1 cellular context compared by ENCODE assay signal in the genomic region with DNA sequence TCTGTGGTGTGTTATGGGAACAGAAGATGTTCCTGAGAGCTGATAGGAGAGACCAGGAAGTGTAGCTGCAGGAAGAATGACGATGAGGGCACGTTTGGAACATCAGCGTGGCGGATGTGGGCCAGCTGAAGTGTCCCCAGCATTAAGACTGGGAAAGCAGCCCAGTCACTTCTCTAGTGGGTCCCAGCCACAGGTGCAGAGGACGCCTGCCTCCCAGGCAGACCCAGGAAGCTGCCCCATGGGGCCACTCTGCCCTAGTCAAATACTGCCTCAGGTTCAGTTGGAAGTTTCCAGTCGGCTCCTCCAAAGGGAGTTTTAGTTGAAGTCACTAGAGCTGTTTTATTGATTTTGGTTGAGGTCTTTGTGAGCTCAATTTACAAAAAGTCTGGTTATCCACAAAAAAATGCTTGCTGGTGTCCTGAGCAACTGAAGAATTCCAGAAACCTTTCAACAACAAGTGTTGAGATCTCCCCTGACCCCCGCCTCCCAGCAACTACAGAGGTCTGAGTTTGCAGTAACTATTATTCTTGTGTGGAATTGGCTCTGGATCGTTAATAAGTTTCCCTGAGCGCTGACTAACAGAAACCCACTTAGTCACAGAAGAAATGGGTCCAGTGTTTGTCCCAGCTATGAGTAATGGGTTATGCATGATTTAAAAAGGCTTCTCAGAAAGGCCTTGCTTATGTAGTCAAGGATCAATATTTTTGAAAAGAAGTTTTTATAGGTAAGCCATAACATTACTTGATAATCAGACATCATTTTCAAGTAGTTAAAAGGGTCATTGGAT.
TF ChIP-seq lines count a peak whose summit lies in the region.

No MANE protein-coding gene starts in this region.

TF ChIP-seq in HepG2, 621 proteins besides CTCF, POLR2A, EP300 and RAD21 (continued from another document and continues in another):
- TF ChIP-seq, protein P1, sequence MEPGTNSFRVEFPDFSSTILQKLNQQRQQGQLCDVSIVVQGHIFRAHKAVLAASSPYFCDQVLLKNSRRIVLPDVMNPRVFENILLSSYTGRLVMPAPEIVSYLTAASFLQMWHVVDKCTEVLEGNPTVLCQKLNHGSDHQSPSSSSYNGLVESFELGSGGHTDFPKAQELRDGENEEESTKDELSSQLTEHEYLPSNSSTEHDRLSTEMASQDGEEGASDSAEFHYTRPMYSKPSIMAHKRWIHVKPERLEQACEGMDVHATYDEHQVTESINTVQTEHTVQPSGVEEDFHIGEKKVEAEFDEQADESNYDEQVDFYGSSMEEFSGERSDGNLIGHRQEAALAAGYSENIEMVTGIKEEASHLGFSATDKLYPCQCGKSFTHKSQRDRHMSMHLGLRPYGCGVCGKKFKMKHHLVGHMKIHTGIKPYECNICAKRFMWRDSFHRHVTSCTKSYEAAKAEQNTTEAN (CRISPR knock-in tag; conservative IDR thresholded peaks at IDR 0.05): no peak
- TF ChIP-seq ZMYM4 (CRISPR knock-in tag; IDR thresholded peaks at IDR 0.05) (peak; percentile 42; the same call in 1 of the 2 replicates), ATM (IDR thresholded peaks at IDR 0.05; ENCODE audit: borderline replicate concordance) (no peak), SMARCC2 (IDR thresholded peaks at IDR 0.05) (no peak), ZNF3 (CRISPR knock-in tag; IDR thresholded peaks at IDR 0.05) (no peak), ZNF776 (CRISPR knock-in tag; IDR thresholded peaks at IDR 0.05) (no peak), ZNF34 (CRISPR knock-in tag; IDR thresholded peaks at IDR 0.05; ENCODE audit: borderline replicate concordance) (no peak), GFI1 (CRISPR knock-in tag; IDR thresholded peaks at IDR 0.05; ENCODE audit: borderline replicate concordance) (peak; percentile 35; the same call in 1 of the 2 replicates), TEAD2 (CRISPR knock-in tag; IDR thresholded peaks at IDR 0.05) (no peak), KLF15 (CRISPR knock-in tag; IDR thresholded peaks at IDR 0.05; ENCODE audit: borderline replicate concordance) (no peak), KAT8 (CRISPR knock-in tag; IDR thresholded peaks at IDR 0.05) (peak; percentile 65), MED1 (CRISPR knock-in tag; IDR thresholded peaks at IDR 0.05) (peak; percentile 82; the same call in 1 of the 2 replicates), HDAC1 (CRISPR knock-in tag; IDR thresholded peaks at IDR 0.05) (peak; percentile 82), EEA1 (CRISPR knock-in tag; IDR thresholded peaks at IDR 0.05; ENCODE audit: borderline replicate concordance) (no peak), THYN1 (CRISPR knock-in tag; IDR thresholded peaks at IDR 0.05; ENCODE audit: borderline replicate concordance, low read depth) (0 out of 2 replicates have a peak, but pooled peaks have one; percentile 59), AKAP8 (CRISPR knock-in tag; IDR thresholded peaks at IDR 0.05) (no peak), CCDC6 (CRISPR knock-in tag; IDR thresholded peaks at IDR 0.05) (no peak), ATAD3A (CRISPR knock-in tag; IDR thresholded peaks at IDR 0.05) (no peak), ZNF670 (CRISPR knock-in tag; IDR thresholded peaks at IDR 0.05; ENCODE audit: borderline replicate concordance) (no peak), SMAD9 (CRISPR knock-in tag; IDR thresholded peaks at IDR 0.05) (no peak), ZNF839 (CRISPR knock-in tag; IDR thresholded peaks at IDR 0.05; ENCODE audit: borderline replicate concordance) (no peak)
- TF ChIP-seq, protein P2, sequence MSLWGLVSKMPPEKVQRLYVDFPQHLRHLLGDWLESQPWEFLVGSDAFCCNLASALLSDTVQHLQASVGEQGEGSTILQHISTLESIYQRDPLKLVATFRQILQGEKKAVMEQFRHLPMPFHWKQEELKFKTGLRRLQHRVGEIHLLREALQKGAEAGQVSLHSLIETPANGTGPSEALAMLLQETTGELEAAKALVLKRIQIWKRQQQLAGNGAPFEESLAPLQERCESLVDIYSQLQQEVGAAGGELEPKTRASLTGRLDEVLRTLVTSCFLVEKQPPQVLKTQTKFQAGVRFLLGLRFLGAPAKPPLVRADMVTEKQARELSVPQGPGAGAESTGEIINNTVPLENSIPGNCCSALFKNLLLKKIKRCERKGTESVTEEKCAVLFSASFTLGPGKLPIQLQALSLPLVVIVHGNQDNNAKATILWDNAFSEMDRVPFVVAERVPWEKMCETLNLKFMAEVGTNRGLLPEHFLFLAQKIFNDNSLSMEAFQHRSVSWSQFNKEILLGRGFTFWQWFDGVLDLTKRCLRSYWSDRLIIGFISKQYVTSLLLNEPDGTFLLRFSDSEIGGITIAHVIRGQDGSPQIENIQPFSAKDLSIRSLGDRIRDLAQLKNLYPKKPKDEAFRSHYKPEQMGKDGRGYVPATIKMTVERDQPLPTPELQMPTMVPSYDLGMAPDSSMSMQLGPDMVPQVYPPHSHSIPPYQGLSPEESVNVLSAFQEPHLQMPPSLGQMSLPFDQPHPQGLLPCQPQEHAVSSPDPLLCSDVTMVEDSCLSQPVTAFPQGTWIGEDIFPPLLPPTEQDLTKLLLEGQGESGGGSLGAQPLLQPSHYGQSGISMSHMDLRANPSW (CRISPR knock-in tag; IDR thresholded peaks at IDR 0.05; ENCODE audit: borderline replicate concordance): 0 out of 2 replicates have a peak, but pooled peaks have one; percentile 75
- TF ChIP-seq, protein P3, sequence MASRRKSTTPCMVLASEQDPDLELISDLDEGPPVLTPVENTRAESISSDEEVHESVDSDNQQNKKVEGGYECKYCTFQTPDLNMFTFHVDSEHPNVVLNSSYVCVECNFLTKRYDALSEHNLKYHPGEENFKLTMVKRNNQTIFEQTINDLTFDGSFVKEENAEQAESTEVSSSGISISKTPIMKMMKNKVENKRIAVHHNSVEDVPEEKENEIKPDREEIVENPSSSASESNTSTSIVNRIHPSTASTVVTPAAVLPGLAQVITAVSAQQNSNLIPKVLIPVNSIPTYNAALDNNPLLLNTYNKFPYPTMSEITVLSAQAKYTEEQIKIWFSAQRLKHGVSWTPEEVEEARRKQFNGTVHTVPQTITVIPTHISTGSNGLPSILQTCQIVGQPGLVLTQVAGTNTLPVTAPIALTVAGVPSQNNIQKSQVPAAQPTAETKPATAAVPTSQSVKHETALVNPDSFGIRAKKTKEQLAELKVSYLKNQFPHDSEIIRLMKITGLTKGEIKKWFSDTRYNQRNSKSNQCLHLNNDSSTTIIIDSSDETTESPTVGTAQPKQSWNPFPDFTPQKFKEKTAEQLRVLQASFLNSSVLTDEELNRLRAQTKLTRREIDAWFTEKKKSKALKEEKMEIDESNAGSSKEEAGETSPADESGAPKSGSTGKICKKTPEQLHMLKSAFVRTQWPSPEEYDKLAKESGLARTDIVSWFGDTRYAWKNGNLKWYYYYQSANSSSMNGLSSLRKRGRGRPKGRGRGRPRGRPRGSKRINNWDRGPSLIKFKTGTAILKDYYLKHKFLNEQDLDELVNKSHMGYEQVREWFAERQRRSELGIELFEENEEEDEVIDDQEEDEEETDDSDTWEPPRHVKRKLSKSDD (CRISPR knock-in tag; IDR thresholded peaks at IDR 0.05; ENCODE audit: low read depth): no peak
- TF ChIP-seq, protein P4, sequence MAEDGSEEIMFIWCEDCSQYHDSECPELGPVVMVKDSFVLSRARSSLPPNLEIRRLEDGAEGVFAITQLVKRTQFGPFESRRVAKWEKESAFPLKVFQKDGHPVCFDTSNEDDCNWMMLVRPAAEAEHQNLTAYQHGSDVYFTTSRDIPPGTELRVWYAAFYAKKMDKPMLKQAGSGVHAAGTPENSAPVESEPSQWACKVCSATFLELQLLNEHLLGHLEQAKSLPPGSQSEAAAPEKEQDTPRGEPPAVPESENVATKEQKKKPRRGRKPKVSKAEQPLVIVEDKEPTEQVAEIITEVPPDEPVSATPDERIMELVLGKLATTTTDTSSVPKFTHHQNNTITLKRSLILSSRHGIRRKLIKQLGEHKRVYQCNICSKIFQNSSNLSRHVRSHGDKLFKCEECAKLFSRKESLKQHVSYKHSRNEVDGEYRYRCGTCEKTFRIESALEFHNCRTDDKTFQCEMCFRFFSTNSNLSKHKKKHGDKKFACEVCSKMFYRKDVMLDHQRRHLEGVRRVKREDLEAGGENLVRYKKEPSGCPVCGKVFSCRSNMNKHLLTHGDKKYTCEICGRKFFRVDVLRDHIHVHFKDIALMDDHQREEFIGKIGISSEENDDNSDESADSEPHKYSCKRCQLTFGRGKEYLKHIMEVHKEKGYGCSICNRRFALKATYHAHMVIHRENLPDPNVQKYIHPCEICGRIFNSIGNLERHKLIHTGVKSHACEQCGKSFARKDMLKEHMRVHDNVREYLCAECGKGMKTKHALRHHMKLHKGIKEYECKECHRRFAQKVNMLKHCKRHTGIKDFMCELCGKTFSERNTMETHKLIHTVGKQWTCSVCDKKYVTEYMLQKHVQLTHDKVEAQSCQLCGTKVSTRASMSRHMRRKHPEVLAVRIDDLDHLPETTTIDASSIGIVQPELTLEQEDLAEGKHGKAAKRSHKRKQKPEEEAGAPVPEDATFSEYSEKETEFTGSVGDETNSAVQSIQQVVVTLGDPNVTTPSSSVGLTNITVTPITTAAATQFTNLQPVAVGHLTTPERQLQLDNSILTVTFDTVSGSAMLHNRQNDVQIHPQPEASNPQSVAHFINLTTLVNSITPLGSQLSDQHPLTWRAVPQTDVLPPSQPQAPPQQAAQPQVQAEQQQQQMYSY (CRISPR knock-in tag; IDR thresholded peaks at IDR 0.05): no peak
- TF ChIP-seq, protein P5, sequence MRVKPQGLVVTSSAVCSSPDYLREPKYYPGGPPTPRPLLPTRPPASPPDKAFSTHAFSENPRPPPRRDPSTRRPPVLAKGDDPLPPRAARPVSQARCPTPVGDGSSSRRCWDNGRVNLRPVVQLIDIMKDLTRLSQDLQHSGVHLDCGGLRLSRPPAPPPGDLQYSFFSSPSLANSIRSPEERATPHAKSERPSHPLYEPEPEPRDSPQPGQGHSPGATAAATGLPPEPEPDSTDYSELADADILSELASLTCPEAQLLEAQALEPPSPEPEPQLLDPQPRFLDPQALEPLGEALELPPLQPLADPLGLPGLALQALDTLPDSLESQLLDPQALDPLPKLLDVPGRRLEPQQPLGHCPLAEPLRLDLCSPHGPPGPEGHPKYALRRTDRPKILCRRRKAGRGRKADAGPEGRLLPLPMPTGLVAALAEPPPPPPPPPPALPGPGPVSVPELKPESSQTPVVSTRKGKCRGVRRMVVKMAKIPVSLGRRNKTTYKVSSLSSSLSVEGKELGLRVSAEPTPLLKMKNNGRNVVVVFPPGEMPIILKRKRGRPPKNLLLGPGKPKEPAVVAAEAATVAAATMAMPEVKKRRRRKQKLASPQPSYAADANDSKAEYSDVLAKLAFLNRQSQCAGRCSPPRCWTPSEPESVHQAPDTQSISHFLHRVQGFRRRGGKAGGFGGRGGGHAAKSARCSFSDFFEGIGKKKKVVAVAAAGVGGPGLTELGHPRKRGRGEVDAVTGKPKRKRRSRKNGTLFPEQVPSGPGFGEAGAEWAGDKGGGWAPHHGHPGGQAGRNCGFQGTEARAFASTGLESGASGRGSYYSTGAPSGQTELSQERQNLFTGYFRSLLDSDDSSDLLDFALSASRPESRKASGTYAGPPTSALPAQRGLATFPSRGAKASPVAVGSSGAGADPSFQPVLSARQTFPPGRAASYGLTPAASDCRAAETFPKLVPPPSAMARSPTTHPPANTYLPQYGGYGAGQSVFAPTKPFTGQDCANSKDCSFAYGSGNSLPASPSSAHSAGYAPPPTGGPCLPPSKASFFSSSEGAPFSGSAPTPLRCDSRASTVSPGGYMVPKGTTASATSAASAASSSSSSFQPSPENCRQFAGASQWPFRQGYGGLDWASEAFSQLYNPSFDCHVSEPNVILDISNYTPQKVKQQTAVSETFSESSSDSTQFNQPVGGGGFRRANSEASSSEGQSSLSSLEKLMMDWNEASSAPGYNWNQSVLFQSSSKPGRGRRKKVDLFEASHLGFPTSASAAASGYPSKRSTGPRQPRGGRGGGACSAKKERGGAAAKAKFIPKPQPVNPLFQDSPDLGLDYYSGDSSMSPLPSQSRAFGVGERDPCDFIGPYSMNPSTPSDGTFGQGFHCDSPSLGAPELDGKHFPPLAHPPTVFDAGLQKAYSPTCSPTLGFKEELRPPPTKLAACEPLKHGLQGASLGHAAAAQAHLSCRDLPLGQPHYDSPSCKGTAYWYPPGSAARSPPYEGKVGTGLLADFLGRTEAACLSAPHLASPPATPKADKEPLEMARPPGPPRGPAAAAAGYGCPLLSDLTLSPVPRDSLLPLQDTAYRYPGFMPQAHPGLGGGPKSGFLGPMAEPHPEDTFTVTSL (CRISPR knock-in tag; IDR thresholded peaks at IDR 0.05; ENCODE audit: borderline replicate concordance): peak; percentile 74; the same call in 1 of the 2 replicates
- TF ChIP-seq, protein P6, sequence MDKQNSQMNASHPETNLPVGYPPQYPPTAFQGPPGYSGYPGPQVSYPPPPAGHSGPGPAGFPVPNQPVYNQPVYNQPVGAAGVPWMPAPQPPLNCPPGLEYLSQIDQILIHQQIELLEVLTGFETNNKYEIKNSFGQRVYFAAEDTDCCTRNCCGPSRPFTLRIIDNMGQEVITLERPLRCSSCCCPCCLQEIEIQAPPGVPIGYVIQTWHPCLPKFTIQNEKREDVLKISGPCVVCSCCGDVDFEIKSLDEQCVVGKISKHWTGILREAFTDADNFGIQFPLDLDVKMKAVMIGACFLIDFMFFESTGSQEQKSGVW (CRISPR knock-in tag; IDR thresholded peaks at IDR 0.05; ENCODE audit: borderline replicate concordance): no peak
- TF ChIP-seq, protein P7, sequence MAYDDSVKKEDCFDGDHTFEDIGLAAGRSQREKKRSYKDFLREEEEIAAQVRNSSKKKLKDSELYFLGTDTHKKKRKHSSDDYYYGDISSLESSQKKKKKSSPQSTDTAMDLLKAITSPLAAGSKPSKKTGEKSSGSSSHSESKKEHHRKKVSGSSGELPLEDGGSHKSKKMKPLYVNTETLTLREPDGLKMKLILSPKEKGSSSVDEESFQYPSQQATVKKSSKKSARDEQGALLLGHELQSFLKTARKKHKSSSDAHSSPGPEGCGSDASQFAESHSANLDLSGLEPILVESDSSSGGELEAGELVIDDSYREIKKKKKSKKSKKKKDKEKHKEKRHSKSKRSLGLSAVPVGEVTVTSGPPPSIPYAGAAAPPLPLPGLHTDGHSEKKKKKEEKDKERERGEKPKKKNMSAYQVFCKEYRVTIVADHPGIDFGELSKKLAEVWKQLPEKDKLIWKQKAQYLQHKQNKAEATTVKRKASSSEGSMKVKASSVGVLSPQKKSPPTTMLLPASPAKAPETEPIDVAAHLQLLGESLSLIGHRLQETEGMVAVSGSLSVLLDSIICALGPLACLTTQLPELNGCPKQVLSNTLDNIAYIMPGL (CRISPR knock-in tag; IDR thresholded peaks at IDR 0.05; ENCODE audit: borderline replicate concordance in 1 of 2, low read depth in 1 of 2): peak in 1 of 2 experiments; percentile 34; a peak in 1 of 4 replicates
- TF ChIP-seq, protein P8, sequence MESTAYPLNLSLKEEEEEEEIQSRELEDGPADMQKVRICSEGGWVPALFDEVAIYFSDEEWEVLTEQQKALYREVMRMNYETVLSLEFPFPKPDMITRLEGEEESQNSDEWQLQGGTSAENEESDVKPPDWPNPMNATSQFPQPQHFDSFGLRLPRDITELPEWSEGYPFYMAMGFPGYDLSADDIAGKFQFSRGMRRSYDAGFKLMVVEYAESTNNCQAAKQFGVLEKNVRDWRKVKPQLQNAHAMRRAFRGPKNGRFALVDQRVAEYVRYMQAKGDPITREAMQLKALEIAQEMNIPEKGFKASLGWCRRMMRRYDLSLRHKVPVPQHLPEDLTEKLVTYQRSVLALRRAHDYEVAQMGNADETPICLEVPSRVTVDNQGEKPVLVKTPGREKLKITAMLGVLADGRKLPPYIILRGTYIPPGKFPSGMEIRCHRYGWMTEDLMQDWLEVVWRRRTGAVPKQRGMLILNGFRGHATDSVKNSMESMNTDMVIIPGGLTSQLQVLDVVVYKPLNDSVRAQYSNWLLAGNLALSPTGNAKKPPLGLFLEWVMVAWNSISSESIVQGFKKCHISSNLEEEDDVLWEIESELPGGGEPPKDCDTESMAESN (CRISPR knock-in tag; conservative IDR thresholded peaks at IDR 0.05): no peak
